Comparison of ENCODE assay signal across 10 cellular contexts in the genomic region with DNA sequence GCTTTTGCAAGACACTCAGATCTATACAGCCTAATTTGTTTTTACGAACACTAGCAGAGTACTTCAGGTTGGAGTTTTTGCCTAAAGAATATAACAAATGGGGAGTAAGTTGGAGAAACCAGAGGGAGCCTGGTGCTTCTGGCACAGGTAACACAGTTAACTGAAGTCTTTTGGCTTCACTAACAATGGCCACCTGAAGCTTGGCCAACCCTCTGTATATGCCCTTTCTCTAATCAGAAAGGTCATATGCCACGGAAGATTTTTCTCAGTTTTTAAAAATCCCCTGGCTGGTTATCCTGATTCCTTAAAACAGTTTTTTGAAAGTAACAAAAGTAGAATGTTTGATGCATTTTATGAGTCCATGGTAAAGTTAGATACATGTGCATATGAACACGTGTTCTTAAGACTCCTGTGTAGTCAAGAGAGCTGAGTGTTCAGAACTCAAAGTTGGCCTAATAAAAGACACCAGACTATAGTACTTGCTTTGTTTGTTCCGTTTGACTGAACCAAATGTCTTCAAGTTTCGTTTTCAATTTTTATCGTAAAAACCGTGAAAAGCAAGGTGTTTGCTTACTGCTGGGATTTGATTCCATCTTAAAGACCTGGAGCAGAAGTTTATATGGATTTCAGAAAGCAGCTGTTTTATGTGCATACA.
DNase-seq lines count a peak whose midpoint lies in the region; ATAC-seq, FAIRE-seq and TF ChIP-seq lines count a peak whose summit lies in the region.
"Had no signal": no experiment of that assay in that cellular context is flagged by ENCODE, and none has a peak within 500 bp of the region (broad histone marks: within the 10 kb centered on the region; RNA-seq: fewer than 3 reads in every experiment).

No MANE protein-coding gene starts in this region.

- no peaks in the 10 kb centered on the region for H3K79me2 ChIP-seq in DOHH2 (ENCODE audit: control insufficient read depth, low read length)

- no peaks in the 10 kb centered on the region for H3K27me3 ChIP-seq in DOHH2 (ENCODE audit: control insufficient read depth, low read length)
- no peaks in the 10 kb centered on the region for H3K27me3 ChIP-seq in SJSA1 (replicated peaks)

- no peaks in the 10 kb centered on the region for H3K9me2 ChIP-seq in DOHH2 (replicated peaks; ENCODE audit: control insufficient read depth, low read length)

- H3K27ac ChIP-seq in DOHH2 (ENCODE audit: low read depth, low read length) (peak overlapping the region; percentile 59), SJSA1 (0 out of 2 replicates have a peak overlapping the region, but pooled peaks have one; percentile 10)

- no peaks in the 10 kb centered on the region for H3K9me3 Mint-ChIP-seq in memory B cell
- H3K9me3 Mint-ChIP-seq: mesothelial cell of epicardium had no signal

- no peaks in the 10 kb centered on the region for H3K36me3 Mint-ChIP-seq in memory B cell
- H3K36me3 Mint-ChIP-seq: mesothelial cell of epicardium had no signal

- peak overlapping the region; percentile 93 for H3K27ac Mint-ChIP-seq in memory B cell
- H3K27ac Mint-ChIP-seq: mesothelial cell of epicardium had no signal

- H3K4me2 ChIP-seq in DOHH2 (ENCODE audit: low read length) = peak overlapping the region; percentile 76

- no peaks in the 10 kb centered on the region for H4K20me1 ChIP-seq in DOHH2 (ENCODE audit: control insufficient read depth, insufficient read depth, low read depth, low read length)

- FAIRE-seq in D721Med (lab: Jason Lieb, UNC) = no peak

- ATAC-seq in GM21447 (IDR thresholded peaks at IDR 0.05; ENCODE audit: unreplicated experiment) (peak; percentile 92), memory B cell (ENCODE audit: low read depth) (peak; percentile 85), GM19467 (IDR thresholded peaks at IDR 0.05; ENCODE audit: unreplicated experiment) (no peak)

- TF ChIP-seq CTCF in DOHH2 (IDR thresholded peaks at IDR 0.05; ENCODE audit: low read depth, low read length, poor library complexity, severe bottlenecking) = no peak
- no peak for TF ChIP-seq CTCF in D721Med (IDR thresholded peaks at IDR 0.05; ENCODE audit: insufficient read depth, missing control alignments)

- peak overlapping the region; percentile 52 for H3K4me3 ChIP-seq in DOHH2 (ENCODE audit: low read length)
- 0 out of 2 replicates have a peak overlapping the region, but pooled peaks have one; percentile 5 for H3K4me3 ChIP-seq in SJSA1

- H3K36me3 ChIP-seq in DOHH2 (ENCODE audit: control insufficient read depth, low read length) (no peaks in the 10 kb centered on the region), SJSA1 (no peaks in the 10 kb centered on the region)

- H3K9me3 ChIP-seq in DOHH2 (ENCODE audit: control insufficient read depth, insufficient read depth, low read length) (no peaks in the 10 kb centered on the region), SJSA1 (replicated peaks) (no peaks in the 10 kb centered on the region)

- peaks cover 19% of the 10 kb centered on the region for H3K4me1 Mint-ChIP-seq in memory B cell

- peak overlapping the region; percentile 86 for H3K4me3 Mint-ChIP-seq in memory B cell
- H3K4me3 Mint-ChIP-seq: mesothelial cell of epicardium had no signal

- no peak for DNase-seq in SJSA1 (ENCODE audit: low read depth in 1 of 2, low spot score in 2 of 2)
- no peak for DNase-seq in memory B cell (ENCODE audit: low spot score in 2 of 2)
- DNase-seq in D721Med (ENCODE audit: insufficient read length, low spot score) = no peak
- DNase-seq in posterior cingulate gyrus = no peak
- no peak for DNase-seq in activated effector memory CD4-positive, alpha-beta T cell treated with Interleukin-2 at 50 U/mL for 16 hours
- DNase-seq: NCI-H2107 had no signal

- no peaks in the 10 kb centered on the region for H3K27me3 Mint-ChIP-seq in memory B cell

- H3F3A ChIP-seq in DOHH2 (ENCODE audit: control insufficient read depth, insufficient read depth) = peaks cover 8% of the 10 kb centered on the region; the same call in 1 of the 2 replicates

- intact Hi-C loops in posterior cingulate gyrus (cut with DNase I) = no loop called here

- H3K4me1 ChIP-seq in DOHH2 (ENCODE audit: control insufficient read depth, low read length) (peaks cover 46% of the 10 kb centered on the region), SJSA1 (replicated peaks) (peaks cover 9% of the 10 kb centered on the region)
